Comparison of ENCODE assay signal across 1 cellular context in genomic region chr16:5215911-5216310, GRCh38.
TF ChIP-seq lines count a peak whose summit lies in the region.

No MANE protein-coding gene starts in this region.

TF ChIP-seq in HepG2, 621 proteins besides CTCF, POLR2A, EP300 and RAD21:
- TF ChIP-seq ZMAT3 (CRISPR knock-in tag; conservative IDR thresholded peaks at IDR 0.05) (no peak), SATB2 (CRISPR knock-in tag; IDR thresholded peaks at IDR 0.05) (no peak), ZNF660 (CRISPR knock-in tag; IDR thresholded peaks at IDR 0.05; ENCODE audit: borderline replicate concordance, low read depth) (no peak), NR2F6 (IDR thresholded peaks at IDR 0.05) (no peak), NR2F6 (CRISPR knock-in tag; IDR thresholded peaks at IDR 0.05) (no peak), SOX5 (CRISPR knock-in tag; IDR thresholded peaks at IDR 0.05; ENCODE audit: borderline replicate concordance) (no peak), BCL6 (CRISPR knock-in tag; IDR thresholded peaks at IDR 0.05) (peak; percentile 41; the same call in 1 of the 2 replicates), ZNF670 (CRISPR knock-in tag; IDR thresholded peaks at IDR 0.05; ENCODE audit: borderline replicate concordance) (no peak), UBTF (CRISPR knock-in tag; IDR thresholded peaks at IDR 0.05) (no peak), SYNCRIP (IDR thresholded peaks at IDR 0.05; ENCODE audit: insufficient read depth, low read depth, low read length) (no peak), TEAD3 (CRISPR knock-in tag; optimal IDR thresholded peaks at IDR 0.05; ENCODE audit: borderline replicate concordance) (peak; percentile 18), NR2F1 (CRISPR knock-in tag; IDR thresholded peaks at IDR 0.05) (no peak), ZSCAN12 (CRISPR knock-in tag; IDR thresholded peaks at IDR 0.05) (no peak), SRY (CRISPR knock-in tag; IDR thresholded peaks at IDR 0.05) (no peak)
TF ChIP-seq in HepG2: peak in this region for 2.
